Comparison of ENCODE assay signal across 24 cellular contexts in genomic region chr13:26323764-26324163, GRCh38.
DNase-seq lines count a peak whose midpoint lies in the region; ATAC-seq and TF ChIP-seq lines count a peak whose summit lies in the region.
"Had no signal": no experiment of that assay in that cellular context is flagged by ENCODE, and none has a peak within 500 bp of the region (broad histone marks: within the 10 kb centered on the region; RNA-seq: fewer than 3 reads in every experiment).

No MANE protein-coding gene starts in this region.

- H3K27ac ChIP-seq in gastrocnemius medialis: peak overlapping the region; percentile 0 to 79 (median 78)
- H3K27ac ChIP-seq: KMS-11, SK-N-MC had no signal

- H3K36me3 Mint-ChIP-seq in type B pancreatic cell: peaks cover 3% of the 10 kb centered on the region
- H3K36me3 Mint-ChIP-seq in activated naive CD4-positive, alpha-beta T cell treated with anti-CD3 and anti-CD28 coated beads, Interleukin-2, amount 10 ng/mL, durations not matched to agents 7 days and 5 days: no peaks in the 10 kb centered on the region
- H3K36me3 Mint-ChIP-seq: CD14-positive monocyte had no signal

- DNase-seq in Right ventricle myocardium superior (no peak), left cardiac atrium (no peak), epithelial cell of esophagus (ENCODE audit: low read depth) (peak; percentile 53), gastrocnemius medialis (no peak), type B pancreatic cell (ENCODE audit: extremely low spot score, unreplicated experiment) (no peak)
- DNase-seq in activated naive CD4-positive, alpha-beta T cell treated with anti-CD3 and anti-CD28 coated beads, Interleukin-2, amount 10 ng/mL, durations not matched to agents 7 days and 5 days: no peak
- DNase-seq: DMS53, GF-D8, IMR-90, NCI-H1105, NCI-H1694, NCI-H2081, NCI-H446 treated with DMSO at 0.1 percent for 48 hours, NCI-H526 treated with DMSO at 0.1 percent for 48 hours, PC-3, SHP77 treated with DMSO at 0.1 percent for 48 hours had no signal

- TF ChIP-seq CTCF in epithelial cell of esophagus (IDR thresholded peaks at IDR 0.05; ENCODE audit: insufficient read depth, low read depth, low read length, missing control alignments): no peak
- no peak for TF ChIP-seq CTCF in gastrocnemius medialis (IDR thresholded peaks at IDR 0.05 in 4 of 5, conservative IDR thresholded peaks at IDR 0.05 in 1 of 5)
- no peak for TF ChIP-seq CTCF in type B pancreatic cell (conservative IDR thresholded peaks at IDR 0.05)

- H3K9me3 ChIP-seq in gastrocnemius medialis: no peaks in the 10 kb centered on the region
- H3K9me3 ChIP-seq: HAP-1 had no signal

- H3K27me3 Mint-ChIP-seq in type B pancreatic cell: no peaks in the 10 kb centered on the region
- H3K27me3 Mint-ChIP-seq in activated naive CD4-positive, alpha-beta T cell treated with anti-CD3 and anti-CD28 coated beads, Interleukin-2, amount 10 ng/mL, durations not matched to agents 7 days and 5 days: no peaks in the 10 kb centered on the region
- H3K27me3 Mint-ChIP-seq: B cell had no signal

- peaks cover 13% of the 10 kb centered on the region for H3K4me1 Mint-ChIP-seq in type B pancreatic cell (ENCODE audit: unreplicated experiment)
- H3K4me1 Mint-ChIP-seq in activated naive CD4-positive, alpha-beta T cell treated with anti-CD3 and anti-CD28 coated beads, Interleukin-2, amount 10 ng/mL, durations not matched to agents 7 days and 5 days: peaks cover 3% of the 10 kb centered on the region
- H3K4me1 Mint-ChIP-seq: CD14-positive monocyte had no signal

- peak; percentile 36 for ATAC-seq in Right ventricle myocardium superior (ENCODE audit: poor library complexity)
- ATAC-seq in left cardiac atrium: no peak
- peak; percentile 36 for ATAC-seq in HG03097 (IDR thresholded peaks at IDR 0.05; ENCODE audit: low FRiP score, unreplicated experiment)
- peak in 1 of 2 donors; percentile 42 for ATAC-seq in gastrocnemius medialis
- ATAC-seq in GM21515 (IDR thresholded peaks at IDR 0.05; ENCODE audit: unreplicated experiment): no peak
- ATAC-seq: GM23338, PC-3 had no signal

- no peak for TF ChIP-seq POLR2A in gastrocnemius medialis (IDR thresholded peaks at IDR 0.05)

- peaks cover 51 to 66% of the 10 kb centered on the region in 2 donors for H3K4me1 ChIP-seq in gastrocnemius medialis

- CTCF ChIA-PET in activated naive CD4-positive, alpha-beta T cell treated with anti-CD3 and anti-CD28 coated beads, Interleukin-2, amount 10 ng/mL, durations not matched to agents 7 days and 5 days (lab: Charles Lee): no interaction called here

- no peaks in the 10 kb centered on the region for H3K36me3 ChIP-seq in gastrocnemius medialis
- H3K36me3 ChIP-seq: HAP-1 had no signal

- H3K27me3 ChIP-seq in gastrocnemius medialis: no peaks in the 10 kb centered on the region

- in situ Hi-C loops in gastrocnemius medialis (cut with MboI; ENCODE audit: low sequenced_read_pairs in 4 of 4): no loop called here

- H3K27ac Mint-ChIP-seq in type B pancreatic cell: no peak overlapping the region
- no peak overlapping the region for H3K27ac Mint-ChIP-seq in activated naive CD4-positive, alpha-beta T cell treated with anti-CD3 and anti-CD28 coated beads, Interleukin-2, amount 10 ng/mL, durations not matched to agents 7 days and 5 days
- H3K27ac Mint-ChIP-seq: B cell, CD14-positive monocyte, GM23338 had no signal

- intact Hi-C loops in Right ventricle myocardium superior (cut with DNase I) (loop anchor here (5.0 kb wide), 1 partner anchor 34 kb away; no protein-coding TSS in a partner anchor), left cardiac atrium (cut with DNase I) (no loop called here), gastrocnemius medialis (cut with DNase I; ENCODE audit: low total_unique reads) (loop anchor here (1.0 kb wide), 1 partner anchor 66 kb away; no protein-coding TSS in a partner anchor)

- H3K4me3 Mint-ChIP-seq in type B pancreatic cell: no peak overlapping the region
- H3K4me3 Mint-ChIP-seq in activated naive CD4-positive, alpha-beta T cell treated with anti-CD3 and anti-CD28 coated beads, Interleukin-2, amount 10 ng/mL, durations not matched to agents 7 days and 5 days: no peak overlapping the region
- H3K4me3 Mint-ChIP-seq: B cell, CD14-positive monocyte, GM23338 had no signal

- H3K9me3 Mint-ChIP-seq in type B pancreatic cell: peaks cover 4% of the 10 kb centered on the region
- H3K9me3 Mint-ChIP-seq in activated naive CD4-positive, alpha-beta T cell treated with anti-CD3 and anti-CD28 coated beads, Interleukin-2, amount 10 ng/mL, durations not matched to agents 7 days and 5 days: no peaks in the 10 kb centered on the region
- H3K9me3 Mint-ChIP-seq: GM23338 had no signal

- H3K4me3 ChIP-seq in epithelial cell of esophagus (ENCODE audit: low read length): no peak overlapping the region
- H3K4me3 ChIP-seq in gastrocnemius medialis: no peak overlapping the region
- H3K4me3 ChIP-seq: GM23338, HAP-1, SK-N-MC had no signal

Comparison
In these comparisons a context has a peak if more than half of its experiments do, and no peak if none do; other contexts are left out.
1. ATAC-seq: peak in Right ventricle myocardium superior (single experiment) and HG03097 (single experiment); none in left cardiac atrium (0 of 2) and GM21515 (single experiment).
2. intact Hi-C loops: an anchor here in Right ventricle myocardium superior (5.0 kb wide) and gastrocnemius medialis (1.0 kb wide); none called in left cardiac atrium.